Comparison of ENCODE assay signal across 1 cellular context in the genomic region with DNA sequence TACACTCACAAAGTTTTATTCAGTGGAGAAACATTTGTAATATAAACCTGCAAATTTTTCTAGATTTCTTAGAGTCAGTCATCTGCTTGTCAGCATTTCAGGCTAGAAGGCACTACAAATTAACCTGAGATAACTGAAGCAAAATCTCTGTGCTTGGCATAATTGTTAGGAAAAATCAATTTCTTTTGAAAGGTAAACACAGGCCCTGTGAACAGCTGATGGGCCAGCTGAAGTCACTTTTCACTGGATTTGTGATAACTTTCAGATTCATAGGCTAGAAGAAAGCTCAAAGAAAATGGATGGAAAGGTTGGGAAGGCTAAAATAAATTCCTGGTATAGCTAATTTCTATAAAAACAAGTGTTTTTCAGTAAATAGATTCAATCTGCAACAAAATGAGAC.
A peak's percentile ranks its signal among the peaks of the same experiment; 100 is the strongest.
TF ChIP-seq lines count a peak whose summit lies in the region.

No MANE protein-coding gene starts in this region.

TF ChIP-seq in HepG2, 621 proteins besides CTCF, POLR2A, EP300 and RAD21 (continued from another document and continues in another):
- TF ChIP-seq, protein P1, sequence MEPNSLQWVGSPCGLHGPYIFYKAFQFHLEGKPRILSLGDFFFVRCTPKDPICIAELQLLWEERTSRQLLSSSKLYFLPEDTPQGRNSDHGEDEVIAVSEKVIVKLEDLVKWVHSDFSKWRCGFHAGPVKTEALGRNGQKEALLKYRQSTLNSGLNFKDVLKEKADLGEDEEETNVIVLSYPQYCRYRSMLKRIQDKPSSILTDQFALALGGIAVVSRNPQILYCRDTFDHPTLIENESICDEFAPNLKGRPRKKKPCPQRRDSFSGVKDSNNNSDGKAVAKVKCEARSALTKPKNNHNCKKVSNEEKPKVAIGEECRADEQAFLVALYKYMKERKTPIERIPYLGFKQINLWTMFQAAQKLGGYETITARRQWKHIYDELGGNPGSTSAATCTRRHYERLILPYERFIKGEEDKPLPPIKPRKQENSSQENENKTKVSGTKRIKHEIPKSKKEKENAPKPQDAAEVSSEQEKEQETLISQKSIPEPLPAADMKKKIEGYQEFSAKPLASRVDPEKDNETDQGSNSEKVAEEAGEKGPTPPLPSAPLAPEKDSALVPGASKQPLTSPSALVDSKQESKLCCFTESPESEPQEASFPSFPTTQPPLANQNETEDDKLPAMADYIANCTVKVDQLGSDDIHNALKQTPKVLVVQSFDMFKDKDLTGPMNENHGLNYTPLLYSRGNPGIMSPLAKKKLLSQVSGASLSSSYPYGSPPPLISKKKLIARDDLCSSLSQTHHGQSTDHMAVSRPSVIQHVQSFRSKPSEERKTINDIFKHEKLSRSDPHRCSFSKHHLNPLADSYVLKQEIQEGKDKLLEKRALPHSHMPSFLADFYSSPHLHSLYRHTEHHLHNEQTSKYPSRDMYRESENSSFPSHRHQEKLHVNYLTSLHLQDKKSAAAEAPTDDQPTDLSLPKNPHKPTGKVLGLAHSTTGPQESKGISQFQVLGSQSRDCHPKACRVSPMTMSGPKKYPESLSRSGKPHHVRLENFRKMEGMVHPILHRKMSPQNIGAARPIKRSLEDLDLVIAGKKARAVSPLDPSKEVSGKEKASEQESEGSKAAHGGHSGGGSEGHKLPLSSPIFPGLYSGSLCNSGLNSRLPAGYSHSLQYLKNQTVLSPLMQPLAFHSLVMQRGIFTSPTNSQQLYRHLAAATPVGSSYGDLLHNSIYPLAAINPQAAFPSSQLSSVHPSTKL (CRISPR knock-in tag; IDR thresholded peaks at IDR 0.05), result peak; percentile 87
- TF ChIP-seq ONECUT2 (CRISPR knock-in tag; IDR thresholded peaks at IDR 0.05) (peak; percentile 80), ZNF670 (CRISPR knock-in tag; IDR thresholded peaks at IDR 0.05; ENCODE audit: borderline replicate concordance) (0 out of 2 replicates have a peak, but pooled peaks have one; percentile 27), ZNF451 (CRISPR knock-in tag; IDR thresholded peaks at IDR 0.05) (no peak), ZNF761 (CRISPR knock-in tag; conservative IDR thresholded peaks at IDR 0.05) (no peak), ZNF329 (CRISPR knock-in tag; IDR thresholded peaks at IDR 0.05; ENCODE audit: low read depth) (no peak), MED1 (CRISPR knock-in tag; IDR thresholded peaks at IDR 0.05) (no peak), HOXA7 (CRISPR knock-in tag; IDR thresholded peaks at IDR 0.05) (no peak), SMARCC2 (IDR thresholded peaks at IDR 0.05) (no peak), ZNF619 (CRISPR knock-in tag; IDR thresholded peaks at IDR 0.05) (no peak), PHF5A (CRISPR knock-in tag; IDR thresholded peaks at IDR 0.05; ENCODE audit: low read depth, unreplicated experiment) (no peak), HNRNPH1 (optimal IDR thresholded peaks at IDR 0.05; ENCODE audit: low read depth, low read length) (no peak), ZNF792 (CRISPR knock-in tag; IDR thresholded peaks at IDR 0.05) (no peak), TAF1 (CRISPR knock-in tag; IDR thresholded peaks at IDR 0.05) (no peak), HMG20B (CRISPR knock-in tag; conservative IDR thresholded peaks at IDR 0.05) (no peak), GABPA (IDR thresholded peaks at IDR 0.05; ENCODE audit: low read depth, low read length) (no peak), GABPA (CRISPR knock-in tag; IDR thresholded peaks at IDR 0.05; ENCODE audit: low read depth) (no peak), ZNF331 (CRISPR knock-in tag; IDR thresholded peaks at IDR 0.05) (peak; percentile 41; the same call in 1 of the 2 replicates), SOX6 (IDR thresholded peaks at IDR 0.05) (no peak), SOX6 (CRISPR knock-in tag; IDR thresholded peaks at IDR 0.05) (peak; percentile 15; the same call in 1 of the 2 replicates), NCOA2 (CRISPR knock-in tag; IDR thresholded peaks at IDR 0.05) (peak; percentile 56; the same call in 1 of the 2 replicates), PPARG (CRISPR knock-in tag; conservative IDR thresholded peaks at IDR 0.05) (no peak), ZNF335 (CRISPR knock-in tag; IDR thresholded peaks at IDR 0.05) (no peak), ZNF256 (CRISPR knock-in tag; conservative IDR thresholded peaks at IDR 0.05) (no peak), PAWR (CRISPR knock-in tag; IDR thresholded peaks at IDR 0.05; ENCODE audit: borderline replicate concordance) (no peak), ZNF547 (CRISPR knock-in tag; IDR thresholded peaks at IDR 0.05) (no peak), TCF12 (IDR thresholded peaks at IDR 0.05) (no peak), TCF12 (CRISPR knock-in tag; IDR thresholded peaks at IDR 0.05) (no peak), CBFB (CRISPR knock-in tag; IDR thresholded peaks at IDR 0.05) (no peak), MXI1 (IDR thresholded peaks at IDR 0.05; ENCODE audit: borderline replicate concordance, low read depth, low read length) (no peak), JUNB (CRISPR knock-in tag; IDR thresholded peaks at IDR 0.05; ENCODE audit: borderline replicate concordance) (no peak), ZNF367 (CRISPR knock-in tag; IDR thresholded peaks at IDR 0.05; ENCODE audit: borderline replicate concordance) (no peak), SNAI1 (CRISPR knock-in tag; IDR thresholded peaks at IDR 0.05; ENCODE audit: borderline replicate concordance) (no peak), FOXK1 (CRISPR knock-in tag; IDR thresholded peaks at IDR 0.05; ENCODE audit: borderline replicate concordance, low read depth) (peak; percentile 58; the same call in 1 of the 2 replicates), SP140L (CRISPR knock-in tag; IDR thresholded peaks at IDR 0.05; ENCODE audit: borderline replicate concordance) (no peak), LCORL (IDR thresholded peaks at IDR 0.05) (no peak), LCORL (CRISPR knock-in tag; IDR thresholded peaks at IDR 0.05) (no peak)
- TF ChIP-seq, protein P2, sequence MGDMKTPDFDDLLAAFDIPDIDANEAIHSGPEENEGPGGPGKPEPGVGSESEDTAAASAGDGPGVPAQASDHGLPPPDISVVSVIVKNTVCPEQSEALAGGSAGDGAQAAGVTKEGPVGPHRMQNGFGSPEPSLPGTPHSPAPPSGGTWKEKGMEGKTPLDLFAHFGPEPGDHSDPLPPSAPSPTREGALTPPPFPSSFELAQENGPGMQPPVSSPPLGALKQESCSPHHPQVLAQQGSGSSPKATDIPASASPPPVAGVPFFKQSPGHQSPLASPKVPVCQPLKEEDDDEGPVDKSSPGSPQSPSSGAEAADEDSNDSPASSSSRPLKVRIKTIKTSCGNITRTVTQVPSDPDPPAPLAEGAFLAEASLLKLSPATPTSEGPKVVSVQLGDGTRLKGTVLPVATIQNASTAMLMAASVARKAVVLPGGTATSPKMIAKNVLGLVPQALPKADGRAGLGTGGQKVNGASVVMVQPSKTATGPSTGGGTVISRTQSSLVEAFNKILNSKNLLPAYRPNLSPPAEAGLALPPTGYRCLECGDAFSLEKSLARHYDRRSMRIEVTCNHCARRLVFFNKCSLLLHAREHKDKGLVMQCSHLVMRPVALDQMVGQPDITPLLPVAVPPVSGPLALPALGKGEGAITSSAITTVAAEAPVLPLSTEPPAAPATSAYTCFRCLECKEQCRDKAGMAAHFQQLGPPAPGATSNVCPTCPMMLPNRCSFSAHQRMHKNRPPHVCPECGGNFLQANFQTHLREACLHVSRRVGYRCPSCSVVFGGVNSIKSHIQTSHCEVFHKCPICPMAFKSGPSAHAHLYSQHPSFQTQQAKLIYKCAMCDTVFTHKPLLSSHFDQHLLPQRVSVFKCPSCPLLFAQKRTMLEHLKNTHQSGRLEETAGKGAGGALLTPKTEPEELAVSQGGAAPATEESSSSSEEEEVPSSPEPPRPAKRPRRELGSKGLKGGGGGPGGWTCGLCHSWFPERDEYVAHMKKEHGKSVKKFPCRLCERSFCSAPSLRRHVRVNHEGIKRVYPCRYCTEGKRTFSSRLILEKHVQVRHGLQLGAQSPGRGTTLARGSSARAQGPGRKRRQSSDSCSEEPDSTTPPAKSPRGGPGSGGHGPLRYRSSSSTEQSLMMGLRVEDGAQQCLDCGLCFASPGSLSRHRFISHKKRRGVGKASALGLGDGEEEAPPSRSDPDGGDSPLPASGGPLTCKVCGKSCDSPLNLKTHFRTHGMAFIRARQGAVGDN (CRISPR knock-in tag; IDR thresholded peaks at IDR 0.05), result no peak
- TF ChIP-seq, protein P3, sequence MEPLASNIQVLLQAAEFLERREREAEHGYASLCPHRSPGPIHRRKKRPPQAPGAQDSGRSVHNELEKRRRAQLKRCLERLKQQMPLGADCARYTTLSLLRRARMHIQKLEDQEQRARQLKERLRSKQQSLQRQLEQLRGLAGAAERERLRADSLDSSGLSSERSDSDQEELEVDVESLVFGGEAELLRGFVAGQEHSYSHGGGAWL (CRISPR knock-in tag; IDR thresholded peaks at IDR 0.05), result no peak
- TF ChIP-seq, protein P4, sequence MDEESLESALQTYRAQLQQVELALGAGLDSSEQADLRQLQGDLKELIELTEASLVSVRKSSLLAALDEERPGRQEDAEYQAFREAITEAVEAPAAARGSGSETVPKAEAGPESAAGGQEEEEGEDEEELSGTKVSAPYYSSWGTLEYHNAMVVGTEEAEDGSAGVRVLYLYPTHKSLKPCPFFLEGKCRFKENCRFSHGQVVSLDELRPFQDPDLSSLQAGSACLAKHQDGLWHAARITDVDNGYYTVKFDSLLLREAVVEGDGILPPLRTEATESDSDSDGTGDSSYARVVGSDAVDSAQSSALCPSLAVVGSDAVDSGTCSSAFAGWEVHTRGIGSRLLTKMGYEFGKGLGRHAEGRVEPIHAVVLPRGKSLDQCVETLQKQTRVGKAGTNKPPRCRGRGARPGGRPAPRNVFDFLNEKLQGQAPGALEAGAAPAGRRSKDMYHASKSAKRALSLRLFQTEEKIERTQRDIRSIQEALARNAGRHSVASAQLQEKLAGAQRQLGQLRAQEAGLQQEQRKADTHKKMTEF (CRISPR knock-in tag; IDR thresholded peaks at IDR 0.05), result no peak
- TF ChIP-seq, protein P5, sequence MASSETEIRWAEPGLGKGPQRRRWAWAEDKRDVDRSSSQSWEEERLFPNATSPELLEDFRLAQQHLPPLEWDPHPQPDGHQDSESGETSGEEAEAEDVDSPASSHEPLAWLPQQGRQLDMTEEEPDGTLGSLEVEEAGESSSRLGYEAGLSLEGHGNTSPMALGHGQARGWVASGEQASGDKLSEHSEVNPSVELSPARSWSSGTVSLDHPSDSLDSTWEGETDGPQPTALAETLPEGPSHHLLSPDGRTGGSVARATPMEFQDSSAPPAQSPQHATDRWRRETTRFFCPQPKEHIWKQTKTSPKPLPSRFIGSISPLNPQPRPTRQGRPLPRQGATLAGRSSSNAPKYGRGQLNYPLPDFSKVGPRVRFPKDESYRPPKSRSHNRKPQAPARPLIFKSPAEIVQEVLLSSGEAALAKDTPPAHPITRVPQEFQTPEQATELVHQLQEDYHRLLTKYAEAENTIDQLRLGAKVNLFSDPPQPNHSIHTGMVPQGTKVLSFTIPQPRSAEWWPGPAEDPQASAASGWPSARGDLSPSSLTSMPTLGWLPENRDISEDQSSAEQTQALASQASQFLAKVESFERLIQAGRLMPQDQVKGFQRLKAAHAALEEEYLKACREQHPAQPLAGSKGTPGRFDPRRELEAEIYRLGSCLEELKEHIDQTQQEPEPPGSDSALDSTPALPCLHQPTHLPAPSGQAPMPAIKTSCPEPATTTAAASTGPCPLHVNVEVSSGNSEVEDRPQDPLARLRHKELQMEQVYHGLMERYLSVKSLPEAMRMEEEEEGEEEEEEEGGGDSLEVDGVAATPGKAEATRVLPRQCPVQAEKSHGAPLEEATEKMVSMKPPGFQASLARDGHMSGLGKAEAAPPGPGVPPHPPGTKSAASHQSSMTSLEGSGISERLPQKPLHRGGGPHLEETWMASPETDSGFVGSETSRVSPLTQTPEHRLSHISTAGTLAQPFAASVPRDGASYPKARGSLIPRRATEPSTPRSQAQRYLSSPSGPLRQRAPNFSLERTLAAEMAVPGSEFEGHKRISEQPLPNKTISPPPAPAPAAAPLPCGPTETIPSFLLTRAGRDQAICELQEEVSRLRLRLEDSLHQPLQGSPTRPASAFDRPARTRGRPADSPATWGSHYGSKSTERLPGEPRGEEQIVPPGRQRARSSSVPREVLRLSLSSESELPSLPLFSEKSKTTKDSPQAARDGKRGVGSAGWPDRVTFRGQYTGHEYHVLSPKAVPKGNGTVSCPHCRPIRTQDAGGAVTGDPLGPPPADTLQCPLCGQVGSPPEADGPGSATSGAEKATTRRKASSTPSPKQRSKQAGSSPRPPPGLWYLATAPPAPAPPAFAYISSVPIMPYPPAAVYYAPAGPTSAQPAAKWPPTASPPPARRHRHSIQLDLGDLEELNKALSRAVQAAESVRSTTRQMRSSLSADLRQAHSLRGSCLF (CRISPR knock-in tag; IDR thresholded peaks at IDR 0.05; ENCODE audit: borderline replicate concordance), result no peak
- TF ChIP-seq, protein P6, sequence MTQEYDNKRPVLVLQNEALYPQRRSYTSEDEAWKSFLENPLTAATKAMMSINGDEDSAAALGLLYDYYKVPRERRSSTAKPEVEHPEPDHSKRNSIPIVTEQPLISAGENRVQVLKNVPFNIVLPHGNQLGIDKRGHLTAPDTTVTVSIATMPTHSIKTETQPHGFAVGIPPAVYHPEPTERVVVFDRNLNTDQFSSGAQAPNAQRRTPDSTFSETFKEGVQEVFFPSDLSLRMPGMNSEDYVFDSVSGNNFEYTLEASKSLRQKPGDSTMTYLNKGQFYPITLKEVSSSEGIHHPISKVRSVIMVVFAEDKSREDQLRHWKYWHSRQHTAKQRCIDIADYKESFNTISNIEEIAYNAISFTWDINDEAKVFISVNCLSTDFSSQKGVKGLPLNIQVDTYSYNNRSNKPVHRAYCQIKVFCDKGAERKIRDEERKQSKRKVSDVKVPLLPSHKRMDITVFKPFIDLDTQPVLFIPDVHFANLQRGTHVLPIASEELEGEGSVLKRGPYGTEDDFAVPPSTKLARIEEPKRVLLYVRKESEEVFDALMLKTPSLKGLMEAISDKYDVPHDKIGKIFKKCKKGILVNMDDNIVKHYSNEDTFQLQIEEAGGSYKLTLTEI (CRISPR knock-in tag; conservative IDR thresholded peaks at IDR 0.05), result no peak
- TF ChIP-seq, protein P7, sequence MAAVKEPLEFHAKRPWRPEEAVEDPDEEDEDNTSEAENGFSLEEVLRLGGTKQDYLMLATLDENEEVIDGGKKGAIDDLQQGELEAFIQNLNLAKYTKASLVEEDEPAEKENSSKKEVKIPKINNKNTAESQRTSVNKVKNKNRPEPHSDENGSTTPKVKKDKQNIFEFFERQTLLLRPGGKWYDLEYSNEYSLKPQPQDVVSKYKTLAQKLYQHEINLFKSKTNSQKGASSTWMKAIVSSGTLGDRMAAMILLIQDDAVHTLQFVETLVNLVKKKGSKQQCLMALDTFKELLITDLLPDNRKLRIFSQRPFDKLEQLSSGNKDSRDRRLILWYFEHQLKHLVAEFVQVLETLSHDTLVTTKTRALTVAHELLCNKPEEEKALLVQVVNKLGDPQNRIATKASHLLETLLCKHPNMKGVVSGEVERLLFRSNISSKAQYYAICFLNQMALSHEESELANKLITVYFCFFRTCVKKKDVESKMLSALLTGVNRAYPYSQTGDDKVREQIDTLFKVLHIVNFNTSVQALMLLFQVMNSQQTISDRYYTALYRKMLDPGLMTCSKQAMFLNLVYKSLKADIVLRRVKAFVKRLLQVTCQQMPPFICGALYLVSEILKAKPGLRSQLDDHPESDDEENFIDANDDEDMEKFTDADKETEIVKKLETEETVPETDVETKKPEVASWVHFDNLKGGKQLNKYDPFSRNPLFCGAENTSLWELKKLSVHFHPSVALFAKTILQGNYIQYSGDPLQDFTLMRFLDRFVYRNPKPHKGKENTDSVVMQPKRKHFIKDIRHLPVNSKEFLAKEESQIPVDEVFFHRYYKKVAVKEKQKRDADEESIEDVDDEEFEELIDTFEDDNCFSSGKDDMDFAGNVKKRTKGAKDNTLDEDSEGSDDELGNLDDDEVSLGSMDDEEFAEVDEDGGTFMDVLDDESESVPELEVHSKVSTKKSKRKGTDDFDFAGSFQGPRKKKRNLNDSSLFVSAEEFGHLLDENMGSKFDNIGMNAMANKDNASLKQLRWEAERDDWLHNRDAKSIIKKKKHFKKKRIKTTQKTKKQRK (IDR thresholded peaks at IDR 0.05; ENCODE audit: low read length), result no peak
